In genomic region chr1:50417946-50418599, GRCh38 we compare ENCODE assay signal across 16 cellular contexts. TPM values are rescaled to one million over a fixed set of nuclear protein-coding genes. Genes with fewer than 3 reads are reported as not detected.
DNase-seq lines count a peak whose midpoint lies in the region; ATAC-seq and TF ChIP-seq lines count a peak whose summit lies in the region.
"Had no signal": no experiment of that assay in that cellular context is flagged by ENCODE, and none has a peak within 500 bp of the region (broad histone marks: within the 10 kb centered on the region; RNA-seq: fewer than 3 reads in every experiment).

No MANE protein-coding gene starts in this region.

- no peak overlapping the region for H4K91ac ChIP-seq in trophoblast cell (ENCODE audit: low read depth, low read length)

- intact Hi-C loops in right cardiac atrium (cut with DNase I) = no loop called here

- TF ChIP-seq CTCF in foreskin fibroblast (IDR thresholded peaks at IDR 0.05; ENCODE audit: low read depth, low read length) = no peak

- DNase-seq in NCI-H82 (lab: John Stamatoyannopoulos, UW) (peak; percentile 42), NCI-H82 treated with DMSO at 0.1 percent for 48 hours (lab: John Stamatoyannopoulos, UW; ENCODE audit: unreplicated experiment) (no peak), right cardiac atrium (no peak), trophoblast cell (no peak), foreskin fibroblast (no peak), anterior cingulate cortex (lab: John Stamatoyannopoulos, UW) (no peak), glomerular visceral epithelial cell (ENCODE audit: extremely low spot score) (no peak)
- DNase-seq: amygdala; Karpas-422; NCI-H2107; stimulated activated CD4-positive, alpha-beta T cell treated with anti-CD3 and anti-CD28 coated beads, Interleukin-2, amount 100 ng/mL, for 24 hours; stimulated activated naive CD4-positive, alpha-beta T cell treated with Interleukin-2 at 50 U/mL for 16 hours; T-cell had no signal

- 10% methylated on average over 20 of the region's 20 CpGs for WGBS in right cardiac atrium
- WGBS in trophoblast cell (ENCODE audit: extremely low coverage, insufficient coverage, insufficient read length) = no CpG with 5 or more reads among the region's 20 CpGs

- H2BK120ac ChIP-seq in trophoblast cell (ENCODE audit: insufficient read depth, low read length, poor library complexity) = no peak overlapping the region

- H4K8ac ChIP-seq in trophoblast cell (ENCODE audit: low read depth, low read length) = no peak overlapping the region

- H2AK5ac ChIP-seq in trophoblast cell (ENCODE audit: low read length) = no peak overlapping the region

- no peak overlapping the region for H3K9ac ChIP-seq in HUES6 (ENCODE audit: low read length)
- H3K9ac ChIP-seq in trophoblast cell (ENCODE audit: low read length) = no peak overlapping the region

- H2AFZ ChIP-seq in trophoblast cell (ENCODE audit: insufficient read depth, low read length, poor library complexity) = no peak overlapping the region

- H3K4ac ChIP-seq in trophoblast cell (ENCODE audit: low read depth, low read length) = no peak overlapping the region

- H3K9me3 ChIP-seq in HUES6 (ENCODE audit: control insufficient read depth, insufficient read depth, low read depth, low read length) (no peaks in the 10 kb centered on the region), right cardiac atrium (ENCODE audit: control insufficient read depth, low read length) (no peaks in the 10 kb centered on the region), trophoblast cell (ENCODE audit: insufficient read depth, low read depth, low read length) (peaks cover 25% of the 10 kb centered on the region)

- H3K27me3 ChIP-seq in HUES6 (ENCODE audit: control insufficient read depth, insufficient read depth, low read length) (peaks cover 100% of the 10 kb centered on the region), right cardiac atrium (ENCODE audit: control insufficient read depth, insufficient read depth) (no peaks in the 10 kb centered on the region), trophoblast cell (ENCODE audit: insufficient read depth, low read length) (peaks cover 91% of the 10 kb centered on the region)

- peak overlapping the region; percentile 65 for H3K4me3 ChIP-seq in HUES6 (ENCODE audit: low read depth, low read length)
- peak overlapping the region; percentile 55 for H3K4me3 ChIP-seq in right cardiac atrium (ENCODE audit: low read length)
- H3K4me3 ChIP-seq in trophoblast cell (ENCODE audit: low read depth, low read length) = no peak overlapping the region
- no peak overlapping the region for H3K4me3 ChIP-seq in foreskin fibroblast (ENCODE audit: low read depth in 1 of 2, low read length in 2 of 2)

- H4K12ac ChIP-seq in trophoblast cell (ENCODE audit: low read depth, low read length) = no peak overlapping the region

- no peaks in the 10 kb centered on the region for H3K36me3 ChIP-seq in HUES6 (ENCODE audit: control insufficient read depth, insufficient read depth, low read length)
- no peaks in the 10 kb centered on the region for H3K36me3 ChIP-seq in trophoblast cell (ENCODE audit: control insufficient read depth in 1 of 2, insufficient read depth in 2 of 2, low read length in 2 of 2)

- H3K14ac ChIP-seq in trophoblast cell (ENCODE audit: low read length) = no peak overlapping the region

- H3K18ac ChIP-seq in trophoblast cell (ENCODE audit: low read length) = no peak overlapping the region

- H2BK12ac ChIP-seq in trophoblast cell (ENCODE audit: low read length) = no peak overlapping the region

- H3K79me1 ChIP-seq in trophoblast cell (ENCODE audit: low read length) = no peaks in the 10 kb centered on the region

- ATAC-seq in right cardiac atrium = no peak
- ATAC-seq: T-cell had no signal

- H3K27ac ChIP-seq in HUES6 (ENCODE audit: low read depth, low read length) (no peak overlapping the region), right cardiac atrium (ENCODE audit: low read length) (no peak overlapping the region), trophoblast cell (ENCODE audit: low read depth, low read length) (no peak overlapping the region)
- H3K27ac ChIP-seq: 22Rv1 had no signal

- no peak overlapping the region for H3K23ac ChIP-seq in trophoblast cell (ENCODE audit: low read length)

- no peaks in the 10 kb centered on the region for H3K79me2 ChIP-seq in trophoblast cell (ENCODE audit: control insufficient read depth, insufficient read depth, low read length, poor library complexity)

- no peak overlapping the region for H2BK5ac ChIP-seq in trophoblast cell (ENCODE audit: low read depth, low read length, poor library complexity)

- peak overlapping the region; percentile 75 for H3K4me2 ChIP-seq in trophoblast cell (ENCODE audit: low read length)

- H3K4me1 ChIP-seq in HUES6 (ENCODE audit: control insufficient read depth, insufficient read depth, low read length) = peaks cover 15% of the 10 kb centered on the region
- peaks cover 6% of the 10 kb centered on the region for H3K4me1 ChIP-seq in right cardiac atrium (ENCODE audit: control insufficient read depth, insufficient read depth, low read length)
- peaks cover 13 to 22% of the 10 kb centered on the region in 2 experiments for H3K4me1 ChIP-seq in trophoblast cell (ENCODE audit: control insufficient read depth in 1 of 2, insufficient read depth in 2 of 2, low read length in 2 of 2)

RNA-seq across cellular contexts. Expression of gene DMRTA2, which starts 5.2 kb away (rescaled TPM):
- total RNA-seq in right cardiac atrium = not detected
- polyA plus RNA-seq in right cardiac atrium = 0.05 TPM
- polyA plus RNA-seq in trophoblast cell (2013) = 0.03 and 0.06 TPM in 2 replicates
- total RNA-seq: activated CD8-positive, alpha-beta memory T cell treated with anti-CD3 and anti-CD28 coated beads for 36 hours; T-cell had no signal

Comparison
In these comparisons a context has a peak if more than half of its experiments do, and no peak if none do; other contexts are left out.
1. H3K4me3 ChIP-seq: peak in HUES6 (single experiment) and right cardiac atrium (single experiment); none in trophoblast cell (single experiment) and foreskin fibroblast (0 of 2).